ENCODE assay signal across 27 cellular contexts in the genomic region with DNA sequence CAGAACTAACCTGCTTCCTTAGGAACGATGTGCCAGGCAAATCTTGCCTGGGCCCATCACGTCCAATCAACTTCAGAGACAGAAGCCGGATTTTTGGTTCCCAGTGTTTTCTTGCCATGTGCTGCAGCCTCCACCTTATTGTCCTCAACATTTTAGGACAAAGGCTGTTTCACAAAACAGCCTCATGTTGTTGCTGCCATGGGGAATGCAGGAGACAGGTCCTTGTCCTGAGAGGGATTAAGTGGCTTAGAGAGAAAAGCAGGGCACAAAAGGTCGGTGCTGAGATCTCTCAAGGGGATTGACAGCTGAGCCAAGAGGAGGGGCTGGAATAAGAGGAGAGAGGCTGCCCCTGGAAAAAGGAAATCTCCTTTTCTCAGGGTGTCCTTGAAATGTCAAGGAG. TPM values are rescaled to one million over a fixed set of nuclear protein-coding genes. Genes with fewer than 3 reads are reported as not detected.
DNase-seq lines count a peak whose midpoint lies in the region; ATAC-seq and TF ChIP-seq lines count a peak whose summit lies in the region.
"Had no signal": no experiment of that assay in that cellular context is flagged by ENCODE, and none has a peak within 500 bp of the region (broad histone marks: within the 10 kb centered on the region; RNA-seq: fewer than 3 reads in every experiment).

No MANE protein-coding gene starts in this region.

- H3K4me1 Mint-ChIP-seq in WTC11 (peaks cover 4% of the 10 kb centered on the region), chondrocyte (ENCODE audit: low read depth) (no peaks in the 10 kb centered on the region)
- H3K4me1 Mint-ChIP-seq: activated B cell treated with CpG ODN at 0.5 μM for 24 hours; central memory CD8-positive, alpha-beta T cell had no signal

- no peak overlapping the region for H3K4me3 Mint-ChIP-seq in WTC11
- no peak overlapping the region for H3K4me3 Mint-ChIP-seq in chondrocyte (ENCODE audit: unreplicated experiment)
- H3K4me3 Mint-ChIP-seq: activated B cell treated with CpG ODN at 0.5 μM for 24 hours; activated CD8-positive, alpha-beta T cell treated with anti-CD3 and anti-CD28 coated beads, Interleukin-2, amount 10 ng/mL, durations not matched to agents 7 days and 5 days; activated T-cell treated with anti-CD3 and anti-CD28 coated beads, Interleukin-2, amount 50 U/mL, for 24 hours; central memory CD8-positive, alpha-beta T cell; effector memory CD8-positive, alpha-beta T cell; T-helper 1 cell treated with Interleukin-12 subunit alpha and Interleukin-12 subunit beta and Interleukin-4 antibody, amounts not matched to agents 30 μg/mL and 1 μg/mL, for 36 hours had no signal

- H3K27ac ChIP-seq in right cardiac atrium (ENCODE audit: low read length): no peak overlapping the region
- H3K27ac ChIP-seq: A549, ascending aorta, suprapubic skin, vagina had no signal

- intact Hi-C loops in right cardiac atrium (cut with DNase I): no loop called here

- H3K27me3 Mint-ChIP-seq in WTC11 (ENCODE audit: low read depth): peaks cover 1% of the 10 kb centered on the region
- H3K27me3 Mint-ChIP-seq in chondrocyte (ENCODE audit: low read depth): peaks cover 41% of the 10 kb centered on the region
- H3K27me3 Mint-ChIP-seq: activated B cell treated with CpG ODN at 0.5 μM for 24 hours had no signal

- no peaks in the 10 kb centered on the region for H3K27me3 ChIP-seq in right cardiac atrium (ENCODE audit: control insufficient read depth, insufficient read depth)
- H3K27me3 ChIP-seq: ascending aorta, suprapubic skin, vagina had no signal

- H3K9me3 Mint-ChIP-seq in WTC11 (peaks cover 6% of the 10 kb centered on the region), chondrocyte (ENCODE audit: low read depth) (peaks cover 7% of the 10 kb centered on the region)
- H3K9me3 Mint-ChIP-seq: activated B cell treated with CpG ODN at 0.5 μM for 24 hours; activated T-cell treated with anti-CD3 and anti-CD28 coated beads, Interleukin-2, amount 50 U/mL, for 24 hours; central memory CD8-positive, alpha-beta T cell; T-helper 1 cell treated with Interleukin-12 subunit alpha and Interleukin-12 subunit beta and Interleukin-4 antibody, amounts not matched to agents 30 μg/mL and 1 μg/mL, for 36 hours had no signal

- H3K4me1 ChIP-seq in right cardiac atrium (ENCODE audit: control insufficient read depth, insufficient read depth, low read length): no peaks in the 10 kb centered on the region
- H3K4me1 ChIP-seq: A549, ascending aorta, suprapubic skin, vagina had no signal

- CTCF ChIA-PET in WTC11 (lab: Charles Lee): no interaction called here

- POLR2A ChIA-PET in WTC11 (lab: Charles Lee): no interaction called here

- no peaks in the 10 kb centered on the region for H3K36me3 Mint-ChIP-seq in WTC11
- H3K36me3 Mint-ChIP-seq in chondrocyte (ENCODE audit: low read depth): no peaks in the 10 kb centered on the region

- TF ChIP-seq CTCF in WTC11 (IDR thresholded peaks at IDR 0.05): no peak
- TF ChIP-seq CTCF in chondrocyte (IDR thresholded peaks at IDR 0.05): no peak

- WGBS in right cardiac atrium: 33% methylated on average over 4 of the region's 4 CpGs

- ATAC-seq in WTC11: peak; percentile 57
- no peak for ATAC-seq in right cardiac atrium
- ATAC-seq: A549; activated CD8-positive, alpha-beta T cell treated with anti-CD3 and anti-CD28 coated beads, Interleukin-2, amount 10 ng/mL, durations not matched to agents 7 days and 5 days; effector memory CD8-positive, alpha-beta T cell; K562; left lobe of liver; PC-3 had no signal

- no peaks in the 10 kb centered on the region for H3K9me3 ChIP-seq in right cardiac atrium (ENCODE audit: control insufficient read depth, low read length)
- H3K9me3 ChIP-seq: A549, ascending aorta, suprapubic skin, vagina had no signal

- H3K27ac Mint-ChIP-seq in WTC11: no peak overlapping the region
- no peak overlapping the region for H3K27ac Mint-ChIP-seq in chondrocyte (ENCODE audit: unreplicated experiment)
- H3K27ac Mint-ChIP-seq: activated B cell treated with CpG ODN at 0.5 μM for 24 hours; activated CD8-positive, alpha-beta T cell treated with anti-CD3 and anti-CD28 coated beads, Interleukin-2, amount 10 ng/mL, durations not matched to agents 7 days and 5 days; activated T-cell treated with anti-CD3 and anti-CD28 coated beads, Interleukin-2, amount 50 U/mL, for 24 hours; effector memory CD8-positive, alpha-beta T cell; T-helper 1 cell treated with Interleukin-12 subunit alpha and Interleukin-12 subunit beta and Interleukin-4 antibody, amounts not matched to agents 30 μg/mL and 1 μg/mL, for 36 hours had no signal

- H3K4me3 ChIP-seq in right cardiac atrium (ENCODE audit: low read length): no peak overlapping the region
- H3K4me3 ChIP-seq: A549, ascending aorta, K562, suprapubic skin, vagina had no signal

- peak; percentile 90 for DNase-seq in NCI-H2107 treated with DMSO at 0.1 percent for 48 hours (lab: John Stamatoyannopoulos, UW; ENCODE audit: unreplicated experiment)
- no peak for DNase-seq in NCI-H2107 (lab: John Stamatoyannopoulos, UW)
- DNase-seq in NCI-H2029 treated with DMSO at 0.1 percent for 48 hours (lab: John Stamatoyannopoulos, UW): peak; percentile 62
- no peak for DNase-seq in WTC11 (ENCODE audit: low spot score)
- DNase-seq in retina: peak; percentile 76
- no peak for DNase-seq in chondrocyte (ENCODE audit: low spot score)
- DNase-seq in right cardiac atrium: no peak
- DNase-seq in stimulated activated CD4-positive, alpha-beta T cell treated with anti-CD3 and anti-CD28 coated beads, Interleukin-12 subunit alpha, Interleukin-12 subunit beta, amount 100 ng/mL, for 4 hours: no peak
- DNase-seq: activated B cell treated with CpG ODN at 0.5 μM for 24 hours; activated CD8-positive, alpha-beta T cell treated with anti-CD3 and anti-CD28 coated beads, Interleukin-2, amount 10 ng/mL, durations not matched to agents 7 days and 5 days; activated naive CD4-positive, alpha-beta T cell treated with anti-CD3 and anti-CD28 coated beads, Interleukin-2, amount 50 U/mL, for 16 hours; activated T-cell treated with anti-CD3 and anti-CD28 coated beads, Interleukin-2, amount 50 U/mL, for 24 hours; Calu3; effector memory CD8-positive, alpha-beta T cell; MV-4-11; occipital lobe; PC-3; SIG-M5; stimulated activated CD4-positive, alpha-beta T cell treated with anti-CD3 and anti-CD28 coated beads, Interleukin-15, amount 100 ng/mL, for 24 hours had no signal

TF ChIP-seq in WTC11, 78 proteins besides CTCF, POLR2A, EP300 and RAD21 (continues in another document):
- TF ChIP-seq NFATC4 (CRISPR knock-in tag; IDR thresholded peaks at IDR 0.05) (no peak), IRF2 (CRISPR knock-in tag; IDR thresholded peaks at IDR 0.05; ENCODE audit: borderline replicate concordance, low read depth) (no peak), CREM (CRISPR knock-in tag; IDR thresholded peaks at IDR 0.05) (no peak), FOXK1 (CRISPR knock-in tag; IDR thresholded peaks at IDR 0.05) (no peak)
- TF ChIP-seq, protein P1, sequence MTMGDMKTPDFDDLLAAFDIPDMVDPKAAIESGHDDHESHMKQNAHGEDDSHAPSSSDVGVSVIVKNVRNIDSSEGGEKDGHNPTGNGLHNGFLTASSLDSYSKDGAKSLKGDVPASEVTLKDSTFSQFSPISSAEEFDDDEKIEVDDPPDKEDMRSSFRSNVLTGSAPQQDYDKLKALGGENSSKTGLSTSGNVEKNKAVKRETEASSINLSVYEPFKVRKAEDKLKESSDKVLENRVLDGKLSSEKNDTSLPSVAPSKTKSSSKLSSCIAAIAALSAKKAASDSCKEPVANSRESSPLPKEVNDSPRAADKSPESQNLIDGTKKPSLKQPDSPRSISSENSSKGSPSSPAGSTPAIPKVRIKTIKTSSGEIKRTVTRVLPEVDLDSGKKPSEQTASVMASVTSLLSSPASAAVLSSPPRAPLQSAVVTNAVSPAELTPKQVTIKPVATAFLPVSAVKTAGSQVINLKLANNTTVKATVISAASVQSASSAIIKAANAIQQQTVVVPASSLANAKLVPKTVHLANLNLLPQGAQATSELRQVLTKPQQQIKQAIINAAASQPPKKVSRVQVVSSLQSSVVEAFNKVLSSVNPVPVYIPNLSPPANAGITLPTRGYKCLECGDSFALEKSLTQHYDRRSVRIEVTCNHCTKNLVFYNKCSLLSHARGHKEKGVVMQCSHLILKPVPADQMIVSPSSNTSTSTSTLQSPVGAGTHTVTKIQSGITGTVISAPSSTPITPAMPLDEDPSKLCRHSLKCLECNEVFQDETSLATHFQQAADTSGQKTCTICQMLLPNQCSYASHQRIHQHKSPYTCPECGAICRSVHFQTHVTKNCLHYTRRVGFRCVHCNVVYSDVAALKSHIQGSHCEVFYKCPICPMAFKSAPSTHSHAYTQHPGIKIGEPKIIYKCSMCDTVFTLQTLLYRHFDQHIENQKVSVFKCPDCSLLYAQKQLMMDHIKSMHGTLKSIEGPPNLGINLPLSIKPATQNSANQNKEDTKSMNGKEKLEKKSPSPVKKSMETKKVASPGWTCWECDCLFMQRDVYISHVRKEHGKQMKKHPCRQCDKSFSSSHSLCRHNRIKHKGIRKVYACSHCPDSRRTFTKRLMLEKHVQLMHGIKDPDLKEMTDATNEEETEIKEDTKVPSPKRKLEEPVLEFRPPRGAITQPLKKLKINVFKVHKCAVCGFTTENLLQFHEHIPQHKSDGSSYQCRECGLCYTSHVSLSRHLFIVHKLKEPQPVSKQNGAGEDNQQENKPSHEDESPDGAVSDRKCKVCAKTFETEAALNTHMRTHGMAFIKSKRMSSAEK (CRISPR knock-in tag; IDR thresholded peaks at IDR 0.05; ENCODE audit: borderline replicate concordance): no peak
- TF ChIP-seq, protein P2, sequence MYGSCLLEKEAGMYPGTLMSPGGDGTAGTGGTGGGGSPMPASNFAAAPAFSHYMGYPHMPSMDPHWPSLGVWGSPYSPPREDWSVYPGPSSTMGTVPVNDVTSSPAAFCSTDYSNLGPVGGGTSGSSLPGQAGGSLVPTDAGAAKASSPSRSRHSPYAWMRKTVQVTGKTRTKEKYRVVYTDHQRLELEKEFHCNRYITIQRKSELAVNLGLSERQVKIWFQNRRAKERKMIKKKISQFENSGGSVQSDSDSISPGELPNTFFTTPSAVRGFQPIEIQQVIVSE (CRISPR knock-in tag; IDR thresholded peaks at IDR 0.05; ENCODE audit: borderline replicate concordance): no peak

RNA-seq across cellular contexts. Expression of a gene that starts 11.3 kb away (rescaled TPM):
- total RNA-seq in WTC11 (2021) (3.5 to 4.9 TPM (median 4.6 TPM) in 3 replicates), chondrocyte (2.0 to 2.7 TPM (median 2.0 TPM) in 3 replicates), right cardiac atrium (10 to 100 TPM in 3 of 4 donors, 1 to 10 TPM in 1; 9.6 to 19.2 (median 16.9) TPM)
- 12.3 TPM for polyA plus RNA-seq in right cardiac atrium

Comparison
In these comparisons a context has a peak if more than half of its experiments do, and no peak if none do; other contexts are left out.
1. DNase-seq: peak in NCI-H2107 treated with DMSO at 0.1 percent for 48 hours (single experiment), NCI-H2029 treated with DMSO at 0.1 percent for 48 hours (single experiment) and retina (single experiment); none in NCI-H2107 (single experiment), WTC11 (single experiment), chondrocyte (single experiment), right cardiac atrium (0 of 3) and stimulated activated CD4-positive, alpha-beta T cell treated with anti-CD3 and anti-CD28 coated beads, Interleukin-12 subunit alpha, Interleukin-12 subunit beta, amount 100 ng/mL, for 4 hours (single experiment).